In the genomic region with DNA sequence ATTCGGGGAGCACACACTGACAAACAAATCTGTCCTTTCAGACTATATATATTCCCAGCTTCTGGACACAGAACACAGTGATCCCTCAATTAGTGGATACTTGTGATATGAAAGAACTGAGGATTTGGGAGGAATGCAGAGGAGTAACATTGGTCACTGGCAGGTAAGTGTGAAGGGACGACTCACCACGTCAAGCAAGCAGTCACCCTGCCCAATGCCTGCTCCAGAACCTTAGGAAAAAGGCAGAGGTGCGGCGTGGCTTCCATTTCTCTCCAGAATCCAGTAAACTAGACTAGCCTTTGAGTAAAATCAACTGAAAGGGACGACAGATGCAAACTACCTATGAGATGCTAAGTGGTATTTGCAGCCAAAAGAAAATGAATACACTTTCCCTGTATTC, we compare ENCODE assay signal across 8 cellular contexts. TPM values are rescaled to one million over a fixed set of nuclear protein-coding genes. Genes with fewer than 3 reads are reported as not detected.
DNase-seq lines count a peak whose midpoint lies in the region; ATAC-seq and TF ChIP-seq lines count a peak whose summit lies in the region.

No MANE protein-coding gene starts in this region.

- 0 out of 2 replicates have a peak, but pooled peaks cover 1% of the 10 kb centered on the region for H3K4me1 ChIP-seq in iPS DF 6.9 (ENCODE audit: control insufficient read depth, insufficient read depth, low read length)

- no peak overlapping the region for H3K27ac ChIP-seq in iPS DF 6.9 (ENCODE audit: low read length)

- H3K4me3 ChIP-seq in HFF-Myc (replicated peaks; ENCODE audit: low read depth, low read length) (peak overlapping the region; percentile 70), iPS DF 6.9 (ENCODE audit: low read length) (peak overlapping the region; percentile 99; the same call in 1 of the 2 replicates)

- POLR2A ChIA-PET in activated CD4-positive, alpha-beta memory T cell treated with anti-CD3 and anti-CD28 coated beads, Interleukin-2, amount 10 ng/mL, durations not matched to agents 7 days and 5 days (lab: Charles Lee): interaction anchor here (0.9 kb wide), 1 partner anchor 198 kb away, joined by 4 read pairs; a partner anchor contains a TSS

- H3K9me3 Mint-ChIP-seq in activated CD4-positive, alpha-beta memory T cell treated with anti-CD3 and anti-CD28 coated beads, Interleukin-2, amount 10 ng/mL, durations not matched to agents 7 days and 5 days: no peaks in the 10 kb centered on the region
- no peaks in the 10 kb centered on the region for H3K9me3 Mint-ChIP-seq in stimulated activated effector memory CD8-positive, alpha-beta T cell treated with anti-CD3 and anti-CD28 coated beads, Interleukin-12 subunit alpha, Interleukin-12 subunit beta, amount 100 ng/mL, for 72 hours

- no peaks in the 10 kb centered on the region for H3K27me3 Mint-ChIP-seq in activated CD4-positive, alpha-beta memory T cell treated with anti-CD3 and anti-CD28 coated beads, Interleukin-2, amount 10 ng/mL, durations not matched to agents 7 days and 5 days

- WGBS in iPS DF 6.9 (ENCODE audit: insufficient coverage, insufficient read length): no CpG with 5 or more reads among the region's 6 CpGs

- peaks cover 2% of the 10 kb centered on the region; the same call in 1 of the 2 replicates for H3K36me3 ChIP-seq in iPS DF 6.9 (ENCODE audit: control insufficient read depth, insufficient read depth, low read length)

- no peaks in the 10 kb centered on the region for H3K9me3 ChIP-seq in iPS DF 6.9 (ENCODE audit: control insufficient read depth, insufficient read depth, low read length)

- ATAC-seq in stimulated activated effector memory CD8-positive, alpha-beta T cell treated with anti-CD3 and anti-CD28 coated beads, Interleukin-12 subunit alpha, Interleukin-12 subunit beta, amount 100 ng/mL, for 72 hours: no peak

- DNase-seq in HFF-Myc (ENCODE audit: extremely low read depth, low read depth) (no peak), iPS DF 6.9 (ENCODE audit: low read depth, low spot score) (no peak), ureter (ENCODE audit: low spot score) (no peak), NCI-H1694 (lab: John Stamatoyannopoulos, UW) (no peak), kidney tubule cell (ENCODE audit: low spot score) (no peak)
- DNase-seq in activated CD4-positive, alpha-beta memory T cell treated with anti-CD3 and anti-CD28 coated beads, Interleukin-2, amount 10 ng/mL, durations not matched to agents 7 days and 5 days: no peak
- DNase-seq in stimulated activated effector memory CD8-positive, alpha-beta T cell treated with anti-CD3 and anti-CD28 coated beads, Interleukin-12 subunit alpha, Interleukin-12 subunit beta, amount 100 ng/mL, for 72 hours (ENCODE audit: low spot score in 2 of 2): no peak
- DNase-seq in activated CD8-positive, alpha-beta memory T cell treated with anti-CD3 and anti-CD28 coated beads, Interleukin-2, amount 50 U/mL, for 48 hours: no peak

- H3K27me3 ChIP-seq in iPS DF 6.9 (ENCODE audit: control insufficient read depth, insufficient read depth, low read length): no peaks in the 10 kb centered on the region; the same call in 1 of the 2 replicates

- H3K4me1 Mint-ChIP-seq in activated CD4-positive, alpha-beta memory T cell treated with anti-CD3 and anti-CD28 coated beads, Interleukin-2, amount 10 ng/mL, durations not matched to agents 7 days and 5 days: peaks cover 51% of the 10 kb centered on the region
- peaks cover 41% of the 10 kb centered on the region for H3K4me1 Mint-ChIP-seq in stimulated activated effector memory CD8-positive, alpha-beta T cell treated with anti-CD3 and anti-CD28 coated beads, Interleukin-12 subunit alpha, Interleukin-12 subunit beta, amount 100 ng/mL, for 72 hours

- CTCF ChIA-PET in activated CD4-positive, alpha-beta memory T cell treated with anti-CD3 and anti-CD28 coated beads, Interleukin-2, amount 10 ng/mL, durations not matched to agents 7 days and 5 days (lab: Charles Lee): interaction anchor here (2.3 kb wide), 2 partner anchors 10 to 199 kb away, joined by 10 to 37 read pairs; a partner anchor contains a TSS

- H3K4me3 Mint-ChIP-seq in activated CD4-positive, alpha-beta memory T cell treated with anti-CD3 and anti-CD28 coated beads, Interleukin-2, amount 10 ng/mL, durations not matched to agents 7 days and 5 days: peak overlapping the region; percentile 93
- peak overlapping the region; percentile 87 for H3K4me3 Mint-ChIP-seq in stimulated activated effector memory CD8-positive, alpha-beta T cell treated with anti-CD3 and anti-CD28 coated beads, Interleukin-12 subunit alpha, Interleukin-12 subunit beta, amount 100 ng/mL, for 72 hours

- H3K27ac Mint-ChIP-seq in activated CD4-positive, alpha-beta memory T cell treated with anti-CD3 and anti-CD28 coated beads, Interleukin-2, amount 10 ng/mL, durations not matched to agents 7 days and 5 days: peak overlapping the region; percentile 72
- no peak overlapping the region for H3K27ac Mint-ChIP-seq in stimulated activated effector memory CD8-positive, alpha-beta T cell treated with anti-CD3 and anti-CD28 coated beads, Interleukin-12 subunit alpha, Interleukin-12 subunit beta, amount 100 ng/mL, for 72 hours

- no peak for TF ChIP-seq CTCF in HFF-Myc (IDR thresholded peaks at IDR 0.05; ENCODE audit: low read depth, low read length, missing control alignments)

- H3K36me3 Mint-ChIP-seq in activated CD4-positive, alpha-beta memory T cell treated with anti-CD3 and anti-CD28 coated beads, Interleukin-2, amount 10 ng/mL, durations not matched to agents 7 days and 5 days (ENCODE audit: low read depth): peaks cover 23% of the 10 kb centered on the region
- H3K36me3 Mint-ChIP-seq in stimulated activated effector memory CD8-positive, alpha-beta T cell treated with anti-CD3 and anti-CD28 coated beads, Interleukin-12 subunit alpha, Interleukin-12 subunit beta, amount 100 ng/mL, for 72 hours: peaks cover 27% of the 10 kb centered on the region

RNA-seq across cellular contexts. Expression of a gene that starts 1.1 kb away (rescaled TPM):
- total RNA-seq in activated CD4-positive, alpha-beta memory T cell treated with anti-CD3 and anti-CD28 coated beads, Interleukin-2, amount 10 ng/mL, durations not matched to agents 7 days and 5 days: 10 to 100 TPM; 35.0 to 35.6 TPM
- total RNA-seq in ureter: 36.4 TPM
